Comparison of ENCODE assay signal across 8 cellular contexts in the genomic region with DNA sequence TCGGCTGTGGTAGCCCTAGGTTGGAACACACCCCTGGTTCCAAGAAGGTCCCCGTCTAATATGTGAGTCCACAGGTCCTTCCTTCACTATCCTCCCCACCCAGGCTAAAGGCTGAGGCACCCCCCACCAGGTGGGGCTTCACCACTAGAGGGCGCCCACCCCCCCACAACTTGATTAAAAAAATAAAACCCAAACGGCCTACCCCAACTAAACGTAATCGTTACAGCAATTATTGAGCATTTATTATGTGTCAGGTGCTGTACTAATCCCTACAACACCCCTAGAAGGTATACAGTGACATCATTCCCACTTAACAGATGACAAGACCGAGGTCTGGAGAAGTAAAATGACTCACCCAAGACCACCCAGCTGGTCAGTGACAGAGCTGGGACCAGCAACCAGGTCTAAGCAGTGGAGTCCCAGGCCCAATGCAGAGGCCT.
DNase-seq lines count a peak whose midpoint lies in the region; ATAC-seq and TF ChIP-seq lines count a peak whose summit lies in the region.

No MANE protein-coding gene starts in this region.

- H3K4me1 Mint-ChIP-seq in CD8-positive, alpha-beta memory T cell: peaks cover 3 to 5% (median 5%) of the 10 kb centered on the region in 3 donors
- H3K4me1 Mint-ChIP-seq in activated CD4-positive, alpha-beta memory T cell treated with anti-CD3 and anti-CD28 coated beads for 36 hours (ENCODE audit: low read depth): peaks cover 3% of the 10 kb centered on the region

- H2AFZ ChIP-seq in Karpas-422 (ENCODE audit: low read length): no peak overlapping the region

- ATAC-seq in sciatic nerve: peak; percentile 60
- ATAC-seq in HG02588 (IDR thresholded peaks at IDR 0.05; ENCODE audit: unreplicated experiment): no peak

- TF ChIP-seq POLR2A in erythroblast (IDR thresholded peaks at IDR 0.05; ENCODE audit: low read length): no peak

- H3K36me3 Mint-ChIP-seq in CD8-positive, alpha-beta memory T cell: no peaks in the 10 kb centered on the region
- H3K36me3 Mint-ChIP-seq in activated CD4-positive, alpha-beta memory T cell treated with anti-CD3 and anti-CD28 coated beads for 36 hours: no peaks in the 10 kb centered on the region

- H4K20me1 ChIP-seq in Karpas-422 (ENCODE audit: insufficient read depth, low read depth, low read length): no peaks in the 10 kb centered on the region

- POLR2A ChIA-PET in CD8-positive, alpha-beta memory T cell (lab: Charles Lee): no interaction called here
- POLR2A ChIA-PET in activated CD4-positive, alpha-beta memory T cell treated with anti-CD3 and anti-CD28 coated beads for 36 hours (lab: Charles Lee): no interaction called here

- CTCF ChIA-PET in CD8-positive, alpha-beta memory T cell (lab: Charles Lee): interaction anchor here (1.0 to 1.6 kb wide), 3 partner anchors 40 to 423 kb away, joined by 3 read pairs; no protein-coding TSS in a partner anchor
- CTCF ChIA-PET in activated CD4-positive, alpha-beta memory T cell treated with anti-CD3 and anti-CD28 coated beads for 36 hours (lab: Charles Lee): interaction anchor here (0.6 to 3.0 kb wide), 9 partner anchors 12 to 373 kb away, joined by 3 to 13 read pairs (median 5); no protein-coding TSS in a partner anchor

- H3K9ac ChIP-seq in Karpas-422 (ENCODE audit: low read length): no peak overlapping the region

- H3K4me3 Mint-ChIP-seq in CD8-positive, alpha-beta memory T cell: no peak overlapping the region
- H3K4me3 Mint-ChIP-seq in activated CD4-positive, alpha-beta memory T cell treated with anti-CD3 and anti-CD28 coated beads for 36 hours: no peak overlapping the region

- no peak overlapping the region for H3K4me2 ChIP-seq in Karpas-422 (ENCODE audit: low read depth, low read length, poor library complexity, severe bottlenecking)

- no peak overlapping the region for H3K4me3 ChIP-seq in CD8-positive, alpha-beta memory T cell (ENCODE audit: low read length)
- H3K4me3 ChIP-seq in Karpas-422 (ENCODE audit: low read length): no peak overlapping the region

- H3K27ac Mint-ChIP-seq in CD8-positive, alpha-beta memory T cell: peak overlapping the region in 2 of 8 donors; percentile 47 to 69
- H3K27ac Mint-ChIP-seq in activated CD4-positive, alpha-beta memory T cell treated with anti-CD3 and anti-CD28 coated beads for 36 hours: no peak overlapping the region

- H3K4me1 ChIP-seq in CD8-positive, alpha-beta memory T cell (ENCODE audit: insufficient read depth, low read length): no peaks in the 10 kb centered on the region
- no peaks in the 10 kb centered on the region for H3K4me1 ChIP-seq in Karpas-422 (ENCODE audit: low read length)

- intact Hi-C loops in activated CD4-positive, alpha-beta memory T cell treated with anti-CD3 and anti-CD28 coated beads for 36 hours (cut with micrococcal nuclease): loop anchor here (1.0 to 10.0 kb wide), 2 partner anchors 120 to 423 kb away; no protein-coding TSS in a partner anchor
- intact Hi-C loops in sciatic nerve (cut with DNase I): no loop called here

- no peaks in the 10 kb centered on the region for H3K9me3 Mint-ChIP-seq in CD8-positive, alpha-beta memory T cell
- H3K9me3 Mint-ChIP-seq in activated CD4-positive, alpha-beta memory T cell treated with anti-CD3 and anti-CD28 coated beads for 36 hours: no peaks in the 10 kb centered on the region

- no peaks in the 10 kb centered on the region for H3K36me3 ChIP-seq in CD8-positive, alpha-beta memory T cell (ENCODE audit: insufficient read depth, low read length)
- H3K36me3 ChIP-seq in Karpas-422 (ENCODE audit: insufficient read depth, low read length): no peaks in the 10 kb centered on the region

- H3K9me2 ChIP-seq in Karpas-422 (replicated peaks; ENCODE audit: insufficient read depth, low read length): no peaks in the 10 kb centered on the region

- DNase-seq in CD8-positive, alpha-beta memory T cell: peak; percentile 5 to 58 (median 14)
- DNase-seq in Karpas-422: peak; percentile 61
- DNase-seq in activated CD4-positive, alpha-beta memory T cell treated with anti-CD3 and anti-CD28 coated beads for 36 hours: peak; percentile 62
- DNase-seq in erythroblast (lab: John Stamatoyannopoulos, UW): peak; percentile 45 to 72
- DNase-seq in sciatic nerve (ENCODE audit: low spot score): no peak
- no peak for DNase-seq in NCI-H748 (lab: John Stamatoyannopoulos, UW; ENCODE audit: unreplicated experiment)
- DNase-seq in pons (ENCODE audit: low spot score): no peak

- no peaks in the 10 kb centered on the region for H3K27me3 ChIP-seq in CD8-positive, alpha-beta memory T cell (ENCODE audit: insufficient read depth, low read length, poor library complexity, severe bottlenecking)
- H3K27me3 ChIP-seq in Karpas-422 (ENCODE audit: low read length): no peaks in the 10 kb centered on the region

- peaks cover 7 to 40% of the 10 kb centered on the region in 2 donors for H3K27me3 Mint-ChIP-seq in CD8-positive, alpha-beta memory T cell
- H3K27me3 Mint-ChIP-seq in activated CD4-positive, alpha-beta memory T cell treated with anti-CD3 and anti-CD28 coated beads for 36 hours: peaks cover 7% of the 10 kb centered on the region

- no peaks in the 10 kb centered on the region for H3K9me3 ChIP-seq in CD8-positive, alpha-beta memory T cell (ENCODE audit: low read length)
- H3K9me3 ChIP-seq in Karpas-422 (ENCODE audit: low read length): no peaks in the 10 kb centered on the region

- no peaks in the 10 kb centered on the region for H3K79me2 ChIP-seq in Karpas-422 (ENCODE audit: low read length)

- H3K27ac ChIP-seq in CD8-positive, alpha-beta memory T cell (ENCODE audit: low read depth, low read length): no peak overlapping the region
- no peak overlapping the region for H3K27ac ChIP-seq in Karpas-422 (ENCODE audit: low read length)

Comparison
In these comparisons a context has a peak if more than half of its experiments do, and no peak if none do; other contexts are left out.
1. DNase-seq: peak in CD8-positive, alpha-beta memory T cell (5 of 5), Karpas-422 (single experiment), activated CD4-positive, alpha-beta memory T cell treated with anti-CD3 and anti-CD28 coated beads for 36 hours (single experiment) and erythroblast (2 of 2); none in sciatic nerve (single experiment), NCI-H748 (single experiment) and pons (single experiment).